In the genomic region with DNA sequence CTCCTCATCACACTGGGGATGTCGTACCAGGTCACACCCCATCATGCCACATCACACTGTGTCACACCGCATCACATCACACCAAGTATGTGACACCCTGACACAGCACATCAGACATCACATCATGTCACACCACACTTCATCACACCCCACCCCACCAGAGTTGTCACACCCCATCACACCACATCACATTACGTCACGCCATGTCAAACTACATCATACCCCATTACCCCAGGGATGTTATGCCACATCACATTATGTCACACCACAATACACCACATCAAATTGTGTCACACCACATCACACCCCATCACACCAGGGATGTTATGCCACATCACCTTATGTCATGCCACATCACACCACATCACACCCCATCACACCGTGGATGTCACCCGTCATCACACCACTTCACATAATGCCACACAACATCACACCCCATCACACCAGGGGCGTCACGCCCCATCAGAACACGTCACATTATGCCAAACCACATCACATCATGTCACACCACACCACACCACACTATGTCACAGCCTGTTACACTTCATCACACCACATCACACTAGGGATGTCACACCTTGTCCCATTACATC, we compare ENCODE assay signal across 29 cellular contexts.
"Had no signal": no experiment of that assay in that cellular context is flagged by ENCODE, and none has a peak within 500 bp of the region (broad histone marks: within the 10 kb centered on the region; RNA-seq: fewer than 3 reads in every experiment).

No MANE protein-coding gene starts in this region.

- H3K27me3 ChIP-seq: ascending aorta, brain microvascular endothelial cell, colonic mucosa, neutrophil, pancreas, right atrium auricular region, suprapubic skin, tibial nerve had no signal

- H3K27ac ChIP-seq: ascending aorta, brain microvascular endothelial cell, colonic mucosa, dorsolateral prefrontal cortex, epithelial cell of prostate, heart right ventricle, neutrophil, pancreas, psoas muscle, right atrium auricular region, suprapubic skin, tibial nerve had no signal

- H3K27me3 Mint-ChIP-seq: activated B cell treated with CpG ODN at 0.5 μM for 24 hours; stimulated activated naive CD8-positive, alpha-beta T cell treated with anti-CD3 and anti-CD28 coated beads, Interleukin-15, amount 100 ng/mL, for 72 hours had no signal

- H3K4me1 Mint-ChIP-seq: activated B cell treated with CpG ODN at 0.5 μM for 24 hours; activated CD4-positive, alpha-beta memory T cell treated with anti-CD3 and anti-CD28 coated beads, Interleukin-2, amount 10 ng/mL, durations not matched to agents 7 days and 5 days; activated CD8-positive, alpha-beta memory T cell treated with anti-CD3 and anti-CD28 coated beads, Interleukin-2, amount 10 ng/mL, durations not matched to agents 7 days and 5 days; immature natural killer cell; stimulated activated naive CD8-positive, alpha-beta T cell treated with anti-CD3 and anti-CD28 coated beads, Interleukin-15, amount 100 ng/mL, for 72 hours had no signal

- H3K4me3 Mint-ChIP-seq: activated B cell treated with CpG ODN at 0.5 μM for 24 hours; activated CD4-positive, alpha-beta memory T cell treated with anti-CD3 and anti-CD28 coated beads, Interleukin-2, amount 10 ng/mL, durations not matched to agents 7 days and 5 days; activated CD8-positive, alpha-beta memory T cell treated with anti-CD3 and anti-CD28 coated beads, Interleukin-2, amount 10 ng/mL, durations not matched to agents 7 days and 5 days; activated T-helper 1 cell treated with anti-CD3 and anti-CD28 coated beads, Interleukin-12 subunit alpha, Interleukin-12 subunit beta, Interleukin-2, Interleukin-4 antibody, amounts not matched to agents 30 ng/mL and 10 ng/mL and 1 ng/mL, durations not matched to agents 14 hours and 24 hours and 36 hours; immature natural killer cell; natural killer cell treated with Interleukin-12 subunit alpha and Interleukin-12 subunit beta and Interleukin-15 and Interleukin-18, amount 100 ng/mL, for 72 hours; stimulated activated naive CD8-positive, alpha-beta T cell treated with anti-CD3 and anti-CD28 coated beads, Interleukin-15, amount 100 ng/mL, for 72 hours; T-helper 1 cell treated with Interleukin-12 subunit alpha and Interleukin-12 subunit beta and Interleukin-4 antibody, amounts not matched to agents 30 μg/mL and 1 μg/mL, for 36 hours had no signal

- DNase-seq: activated B cell treated with CpG ODN at 0.5 μM for 24 hours; activated CD4-positive, alpha-beta memory T cell treated with anti-CD3 and anti-CD28 coated beads, Interleukin-2, amount 10 ng/mL, durations not matched to agents 7 days and 5 days; activated CD4-positive, alpha-beta T cell treated with anti-CD3 and anti-CD28 coated beads for 4 hours; activated CD8-positive, alpha-beta memory T cell treated with anti-CD3 and anti-CD28 coated beads, Interleukin-2, amount 10 ng/mL, durations not matched to agents 7 days and 5 days; brain microvascular endothelial cell; central memory CD4-positive, alpha-beta T cell; colonic mucosa; dorsolateral prefrontal cortex; heart right ventricle; immature natural killer cell; kidney glomerular epithelial cell; left ventricle myocardium superior; mammary epithelial cell; midbrain; pancreas; psoas muscle; stimulated activated CD4-positive, alpha-beta T cell treated with anti-CD3 and anti-CD28 coated beads, Interleukin-4, amount 100 ng/mL, for 4 hours; stimulated activated naive CD8-positive, alpha-beta T cell treated with anti-CD3 and anti-CD28 coated beads, Interleukin-15, amount 100 ng/mL, for 72 hours; T1000 had no signal

- H3K36me3 ChIP-seq: ascending aorta, brain microvascular endothelial cell, colonic mucosa, heart right ventricle, neutrophil, pancreas, right atrium auricular region, suprapubic skin, tibial nerve had no signal

- H3K4me1 ChIP-seq: ascending aorta, colonic mucosa, pancreas, psoas muscle had no signal

- H3K27ac Mint-ChIP-seq: activated B cell treated with CpG ODN at 0.5 μM for 24 hours; activated CD4-positive, alpha-beta memory T cell treated with anti-CD3 and anti-CD28 coated beads, Interleukin-2, amount 10 ng/mL, durations not matched to agents 7 days and 5 days; activated CD8-positive, alpha-beta memory T cell treated with anti-CD3 and anti-CD28 coated beads, Interleukin-2, amount 10 ng/mL, durations not matched to agents 7 days and 5 days; activated naive CD4-positive, alpha-beta T cell treated with anti-CD3 and anti-CD28 coated beads, Interleukin-2, amount 50 U/mL, for 72 hours; activated T-helper 1 cell treated with anti-CD3 and anti-CD28 coated beads, Interleukin-12 subunit alpha, Interleukin-12 subunit beta, Interleukin-2, Interleukin-4 antibody, amounts not matched to agents 30 ng/mL and 10 ng/mL and 1 ng/mL, durations not matched to agents 14 hours and 24 hours and 36 hours; stimulated activated naive CD8-positive, alpha-beta T cell treated with anti-CD3 and anti-CD28 coated beads, Interleukin-15, amount 100 ng/mL, for 72 hours; T-helper 1 cell treated with Interleukin-12 subunit alpha and Interleukin-12 subunit beta and Interleukin-4 antibody, amounts not matched to agents 30 μg/mL and 1 μg/mL, for 36 hours had no signal

- ATAC-seq: activated CD8-positive, alpha-beta memory T cell treated with anti-CD3 and anti-CD28 coated beads, Interleukin-2, amount 10 ng/mL, durations not matched to agents 7 days and 5 days; activated naive CD4-positive, alpha-beta T cell treated with anti-CD3 and anti-CD28 coated beads, Interleukin-2, amount 50 U/mL, for 72 hours; heart right ventricle; left ventricle myocardium superior; pancreas; psoas muscle; stimulated activated naive CD8-positive, alpha-beta T cell treated with anti-CD3 and anti-CD28 coated beads, Interleukin-15, amount 100 ng/mL, for 72 hours had no signal

- H3K4me3 ChIP-seq: ascending aorta, colonic mucosa, dorsolateral prefrontal cortex, heart right ventricle, pancreas, psoas muscle, right atrium auricular region, suprapubic skin, tibial nerve had no signal

- H3K9me3 ChIP-seq: colonic mucosa, neutrophil, pancreas, suprapubic skin had no signal

- H3K36me3 Mint-ChIP-seq: activated CD8-positive, alpha-beta memory T cell treated with anti-CD3 and anti-CD28 coated beads, Interleukin-2, amount 10 ng/mL, durations not matched to agents 7 days and 5 days; immature natural killer cell had no signal
